Comparison of ENCODE assay signal across 12 cellular contexts in the genomic region with DNA sequence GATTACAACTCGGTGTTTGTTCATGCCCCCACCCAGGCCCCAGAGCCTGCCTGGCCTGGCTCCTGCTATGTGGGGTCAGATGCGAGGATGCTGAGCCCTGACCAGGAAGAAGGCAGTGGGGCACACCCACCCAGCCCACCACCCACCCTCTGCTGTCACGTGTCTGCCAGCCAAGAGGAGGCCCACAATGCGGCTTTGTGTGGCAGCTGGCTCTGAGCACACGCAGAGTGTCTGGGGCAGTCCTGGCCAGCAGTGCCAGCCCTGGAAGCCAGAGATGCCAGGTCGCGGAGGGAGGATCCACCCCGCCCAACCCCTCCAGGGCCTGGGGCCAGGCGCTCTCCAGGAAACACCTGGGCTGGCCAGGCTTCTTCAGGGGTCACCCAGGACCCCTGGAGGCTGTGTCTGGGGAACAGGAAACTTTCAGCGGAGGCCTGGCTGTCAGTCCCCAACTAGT. TPM values are rescaled to one million over a fixed set of nuclear protein-coding genes. Genes with fewer than 3 reads are reported as not detected.
A peak's percentile ranks its signal among the peaks of the same experiment; 100 is the strongest.
DNase-seq lines count a peak whose midpoint lies in the region; ATAC-seq, FAIRE-seq and TF ChIP-seq lines count a peak whose summit lies in the region.
"Had no signal": no experiment of that assay in that cellular context is flagged by ENCODE, and none has a peak within 500 bp of the region (broad histone marks: within the 10 kb centered on the region; RNA-seq: fewer than 3 reads in every experiment).

No MANE protein-coding gene starts in this region.

- no peak for TF ChIP-seq EP300 in H1 (IDR thresholded peaks at IDR 0.05; ENCODE audit: borderline replicate concordance in 1 of 2, low read depth in 2 of 2, low read length in 2 of 2)

- TF ChIP-seq RAD21 in H1 (IDR thresholded peaks at IDR 0.05 in 1 of 2, conservative IDR thresholded peaks at IDR 0.05 in 1 of 2; ENCODE audit: low read depth in 2 of 2, low read length in 2 of 2) = no peak

- ATAC-seq in HG03175 (IDR thresholded peaks at IDR 0.05; ENCODE audit: unreplicated experiment) = no peak
- ATAC-seq: activated CD8-positive, alpha-beta T cell treated with anti-CD3 and anti-CD28 coated beads for 36 hours had no signal

- no peak overlapping the region for H2BK12ac ChIP-seq in H1 (ENCODE audit: low read depth, low read length)

- H2BK15ac ChIP-seq in H1 (ENCODE audit: low read length) = no peak overlapping the region

- no peak overlapping the region for H3K4ac ChIP-seq in H1 (replicated peaks; ENCODE audit: insufficient read length, low read depth, low read length)

- H3K9me3 ChIP-seq in Karpas-422 (ENCODE audit: low read length) = no peaks in the 10 kb centered on the region
- H3K9me3 ChIP-seq in H1 (ENCODE audit: insufficient read depth in 2 of 2, low read depth in 1 of 2, low read length in 1 of 2) = no peaks in the 10 kb centered on the region

- no peak overlapping the region for H2BK5ac ChIP-seq in H1 (ENCODE audit: low read depth, low read length)

- H3K4me1 ChIP-seq in Karpas-422 (ENCODE audit: low read length) (peaks cover 75% of the 10 kb centered on the region), H1 (replicated peaks in 1 of 4; ENCODE audit: control insufficient read depth in 3 of 4, insufficient read depth in 4 of 4, low read length in 3 of 4) (peaks cover 9 to 40% (median 29%) of the 10 kb centered on the region in 4 experiments)

- H2AFZ ChIP-seq in Karpas-422 (ENCODE audit: low read length) = no peak overlapping the region
- H2AFZ ChIP-seq in H1 (ENCODE audit: low read length) = no peak overlapping the region

- H4K5ac ChIP-seq in H1 (ENCODE audit: insufficient read length, low read depth, low read length) = no peak overlapping the region

- H3K4me2 ChIP-seq in Karpas-422 (ENCODE audit: low read depth, low read length, poor library complexity, severe bottlenecking) (peak overlapping the region; percentile 91), H1 (ENCODE audit: insufficient read depth in 1 of 2, low read depth in 2 of 2, low read length in 2 of 2) (no peak overlapping the region)

- no peaks in the 10 kb centered on the region for H3K9me2 ChIP-seq in Karpas-422 (replicated peaks; ENCODE audit: insufficient read depth, low read length)

- no peak overlapping the region for H3K14ac ChIP-seq in H1 (ENCODE audit: insufficient read length)

- 0 out of 2 replicates have a peak overlapping the region, but pooled peaks have one; percentile 32 for H3K18ac ChIP-seq in H1 (ENCODE audit: extremely low read depth, low read length)

- no peak overlapping the region for H3K4me3 ChIP-seq in Karpas-422 (ENCODE audit: low read length)
- no peak overlapping the region for H3K4me3 ChIP-seq in H1 (ENCODE audit: extremely low read depth in 1 of 4, insufficient read depth in 2 of 4, low read depth in 3 of 4, low read length in 4 of 4)

- H3K23me2 ChIP-seq in H1 (ENCODE audit: low read depth, low read length) = no peaks in the 10 kb centered on the region

- no peak for TF ChIP-seq CTCF in H1 (IDR thresholded peaks at IDR 0.05; ENCODE audit: control extremely low read depth in 1 of 3, insufficient read depth in 1 of 3, low read depth in 1 of 3, low read length in 3 of 3)

- 0 out of 2 replicates have a peak overlapping the region, but pooled peaks have one; percentile 62 for H3K9ac ChIP-seq in Karpas-422 (ENCODE audit: low read length)
- H3K9ac ChIP-seq in H1 (replicated peaks in 1 of 4; ENCODE audit: extremely low read depth in 1 of 4, low read depth in 3 of 4, low read length in 3 of 4) = no peak overlapping the region

- H2BK20ac ChIP-seq in H1 (ENCODE audit: low read length) = no peak overlapping the region

- H3K27ac ChIP-seq in Karpas-422 (ENCODE audit: low read length) (no peak overlapping the region), H1 (ENCODE audit: low read depth, low read length) (no peak overlapping the region)

- TF ChIP-seq POLR2A in H1 (IDR thresholded peaks at IDR 0.05; ENCODE audit: control extremely low read depth in 1 of 2, low read depth in 2 of 2, low read length in 2 of 2) = no peak

- H4K8ac ChIP-seq in H1 (ENCODE audit: extremely low read depth, insufficient read depth, low read length) = peak overlapping the region; percentile 43; the same call in 1 of the 2 replicates

- H3K23ac ChIP-seq in H1 (ENCODE audit: insufficient read length) = no peak overlapping the region

- H2BK120ac ChIP-seq in H1 (replicated peaks; ENCODE audit: low read depth, low read length) = no peak overlapping the region

- peak; percentile 97 for DNase-seq in Ammon's horn (ENCODE audit: low spot score)
- DNase-seq in Karpas-422 = no peak
- peak in 1 of 2 experiments; percentile 37 for DNase-seq in H1 (ENCODE audit: low read depth in 1 of 2, low spot score in 2 of 2)
- DNase-seq in myocyte (ENCODE audit: low read depth) = peak; percentile 28
- no peak for DNase-seq in NCI-H2227 (lab: John Stamatoyannopoulos, UW; ENCODE audit: unreplicated experiment)
- no peak for DNase-seq in NCI-H1694 treated with DMSO at 0.1 percent for 48 hours (lab: John Stamatoyannopoulos, UW)
- DNase-seq in stimulated activated CD4-positive, alpha-beta T cell treated with anti-CD3 and anti-CD28 coated beads, Interleukin-4, amount 100 ng/mL, for 4 hours = no peak
- DNase-seq: activated CD8-positive, alpha-beta T cell treated with anti-CD3 and anti-CD28 coated beads for 36 hours; NCI-H1048; T-helper 1 cell had no signal

- no peaks in the 10 kb centered on the region for H4K20me1 ChIP-seq in Karpas-422 (ENCODE audit: insufficient read depth, low read depth, low read length)
- no peaks in the 10 kb centered on the region for H4K20me1 ChIP-seq in H1 (replicated peaks in 1 of 2; ENCODE audit: control insufficient read depth in 1 of 2, insufficient read depth in 2 of 2, low read length in 2 of 2)

- H4K91ac ChIP-seq in H1 (replicated peaks; ENCODE audit: insufficient read length, low read length) = peak overlapping the region; percentile 27

- no peak overlapping the region for H2AK5ac ChIP-seq in H1 (ENCODE audit: low read depth, low read length)

- FAIRE-seq in H1 (lab: Jason Lieb, UNC) = no peak
- FAIRE-seq: HTR-8/SVneo had no signal

- WGBS in H1 (ENCODE audit: extremely low coverage in 1 of 2, insufficient coverage in 1 of 2, insufficient read length in 1 of 2, insufficient replicate concordance in 2 of 2, low coverage in 1 of 2, low lambda C conversion rate in 2 of 2, missing lambda C conversion rate in 1 of 2), 2 experiments = 93% methylated on average over 10 of the region's 10 CpGs; no CpG with 5 or more reads in 1 of the 2 experiments

- CTCF ChIA-PET in H1 (lab: Charles Lee; ENCODE audit: partially characterized antibody) = interaction anchor here (1.3 to 1.4 kb wide), 2 partner anchors 8 to 135 kb away, joined by 3 to 5 read pairs; no protein-coding TSS in a partner anchor

- H3K27me3 ChIP-seq in Karpas-422 (ENCODE audit: low read length) (no peaks in the 10 kb centered on the region), H1 (replicated peaks in 1 of 4; ENCODE audit: control insufficient read depth in 3 of 4, extremely low read depth in 1 of 4, insufficient read depth in 3 of 4, low read length in 3 of 4) (peaks cover 0 to 2% (median 0%) of the 10 kb centered on the region in 4 experiments; a peak in 1 of 7 replicates)

- H3K79me2 ChIP-seq in Karpas-422 (ENCODE audit: low read length) (no peaks in the 10 kb centered on the region), H1 (ENCODE audit: control insufficient read depth in 1 of 2, insufficient read depth in 2 of 2, low read length in 2 of 2) (no peaks in the 10 kb centered on the region)

- H3K56ac ChIP-seq in H1 (replicated peaks; ENCODE audit: insufficient read length, low read depth, low read length) = no peak overlapping the region

- H3K79me1 ChIP-seq in H1 (ENCODE audit: low read depth, low read length) = no peaks in the 10 kb centered on the region

- no peaks in the 10 kb centered on the region for H3K36me3 ChIP-seq in Karpas-422 (ENCODE audit: insufficient read depth, low read length)
- H3K36me3 ChIP-seq in H1 (ENCODE audit: control insufficient read depth in 2 of 4, insufficient read depth in 4 of 4, low read length in 3 of 4) = no peaks in the 10 kb centered on the region

- POLR2A ChIA-PET in H1 (lab: Charles Lee; ENCODE audit: partially characterized antibody) = no interaction called here

TF ChIP-seq in H1, 55 proteins besides CTCF, POLR2A, EP300 and RAD21:
- TF ChIP-seq BACH1 (IDR thresholded peaks at IDR 0.05; ENCODE audit: low read length) = no peak
- TF ChIP-seq CHD2 (IDR thresholded peaks at IDR 0.05; ENCODE audit: low read length) = no peak
- no peak for TF ChIP-seq FOSL1 (IDR thresholded peaks at IDR 0.05; ENCODE audit: insufficient read depth, low read depth, low read length)
- no peak for TF ChIP-seq CREB1 (IDR thresholded peaks at IDR 0.05)
- no peak for TF ChIP-seq POLR2AphosphoS5 (IDR thresholded peaks at IDR 0.05; ENCODE audit: low read depth, low read length)
- TF ChIP-seq JUND (IDR thresholded peaks at IDR 0.05; ENCODE audit: low read length) = no peak
- TF ChIP-seq EGR1 (IDR thresholded peaks at IDR 0.05; ENCODE audit: borderline replicate concordance, low read depth, low read length) = no peak
- no peak for TF ChIP-seq JUN (IDR thresholded peaks at IDR 0.05; ENCODE audit: low read depth, low read length)
- no peak for TF ChIP-seq KDM5A (IDR thresholded peaks at IDR 0.05; ENCODE audit: low read length)

RNA-seq across cellular contexts. Expression of a gene that starts 26.4 kb away (rescaled TPM):
- 32.9 and 38.8 TPM in 2 replicates for total RNA-seq in Karpas-422 (2014; rRNA removed; shearing (Covaris generic); ENCODE audit: low replicate concordance)
- total RNA-seq in H1 (2021; fragmentation: NEBNext Ultra II Directional; extraction: Animal tissue kit (Norgen Biotek cat#: 25700)) = 32.4 and 33.4 TPM in 2 replicates
- 15.7 and 18.3 TPM in 2 replicates for polyA plus RNA-seq in H1 (2011; rRNA removed)
- 16.2 TPM for polyA plus RNA-seq in H1 (2011; cell fraction: cytosol; rRNA removed)
- polyA plus RNA-seq in H1 (2011; cell fraction: nucleus; rRNA removed) = 17.3 TPM
- 21.5 to 39.3 TPM (median 24.4 TPM) in 4 replicates for polyA plus RNA-seq in H1 (2012, experiment 1 of 2)
- 13.0 TPM for polyA plus RNA-seq in H1 (2012, experiment 2 of 2)
- 34.5 TPM for polyA plus RNA-seq in H1 (2013, experiment 1 of 2)
- 37.8 TPM for polyA plus RNA-seq in H1 (2013, experiment 2 of 2)
- 15.4 and 21.4 TPM in 2 replicates for polyA minus RNA-seq in H1 (2011; rRNA and poly(A)+ RNA removed)
- polyA minus RNA-seq in H1 (2011; cell fraction: cytosol; rRNA and poly(A)+ RNA removed) = 21.7 TPM
- 10.9 TPM for polyA minus RNA-seq in H1 (2011; cell fraction: nucleus; rRNA and poly(A)+ RNA removed)
- 51.9 and 61.2 TPM in 2 replicates for total RNA-seq in myocyte
- 28.0 TPM for polyA plus RNA-seq in myocyte (2012)

Comparison
In these comparisons a context has a peak if more than half of its experiments do, and no peak if none do; other contexts are left out.
1. DNase-seq: peak in Ammon's horn (single experiment) and myocyte (single experiment); none in Karpas-422 (single experiment), NCI-H2227 (single experiment), NCI-H1694 treated with DMSO at 0.1 percent for 48 hours (single experiment) and stimulated activated CD4-positive, alpha-beta T cell treated with anti-CD3 and anti-CD28 coated beads, Interleukin-4, amount 100 ng/mL, for 4 hours (0 of 2).